1 cellular context compared by ENCODE assay signal in the genomic region with DNA sequence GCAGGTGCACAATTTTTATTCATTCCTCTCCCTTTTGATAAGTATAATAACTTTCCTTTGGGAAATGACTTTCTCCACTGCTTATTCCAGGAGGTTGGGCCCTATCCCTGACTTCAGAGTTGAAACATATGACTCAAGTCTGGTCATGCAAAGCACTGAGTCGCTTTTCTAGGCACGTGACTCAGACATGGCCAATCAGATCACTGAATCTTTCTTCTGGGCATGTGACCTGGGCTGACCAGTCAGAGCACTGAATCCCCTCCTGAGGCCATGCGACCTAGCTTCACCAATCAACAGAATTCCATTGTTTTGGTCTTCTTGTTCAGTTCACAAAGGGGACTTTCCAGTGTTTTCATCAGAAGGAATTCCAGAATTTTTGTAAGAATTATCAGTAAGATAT.
TF ChIP-seq lines count a peak whose summit lies in the region.

No MANE protein-coding gene starts in this region.

TF ChIP-seq in WTC11, 78 proteins besides CTCF, POLR2A, EP300 and RAD21 (continued from another document):
- TF ChIP-seq, protein P1, sequence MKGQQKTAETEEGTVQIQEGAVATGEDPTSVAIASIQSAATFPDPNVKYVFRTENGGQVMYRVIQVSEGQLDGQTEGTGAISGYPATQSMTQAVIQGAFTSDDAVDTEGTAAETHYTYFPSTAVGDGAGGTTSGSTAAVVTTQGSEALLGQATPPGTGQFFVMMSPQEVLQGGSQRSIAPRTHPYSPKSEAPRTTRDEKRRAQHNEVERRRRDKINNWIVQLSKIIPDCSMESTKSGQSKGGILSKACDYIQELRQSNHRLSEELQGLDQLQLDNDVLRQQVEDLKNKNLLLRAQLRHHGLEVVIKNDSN (CRISPR knock-in tag; IDR thresholded peaks at IDR 0.05) = peak; percentile 76
- TF ChIP-seq, protein P2, sequence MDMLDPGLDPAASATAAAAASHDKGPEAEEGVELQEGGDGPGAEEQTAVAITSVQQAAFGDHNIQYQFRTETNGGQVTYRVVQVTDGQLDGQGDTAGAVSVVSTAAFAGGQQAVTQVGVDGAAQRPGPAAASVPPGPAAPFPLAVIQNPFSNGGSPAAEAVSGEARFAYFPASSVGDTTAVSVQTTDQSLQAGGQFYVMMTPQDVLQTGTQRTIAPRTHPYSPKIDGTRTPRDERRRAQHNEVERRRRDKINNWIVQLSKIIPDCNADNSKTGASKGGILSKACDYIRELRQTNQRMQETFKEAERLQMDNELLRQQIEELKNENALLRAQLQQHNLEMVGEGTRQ (CRISPR knock-in tag; IDR thresholded peaks at IDR 0.05) = peak; percentile 83
